In the genomic region with DNA sequence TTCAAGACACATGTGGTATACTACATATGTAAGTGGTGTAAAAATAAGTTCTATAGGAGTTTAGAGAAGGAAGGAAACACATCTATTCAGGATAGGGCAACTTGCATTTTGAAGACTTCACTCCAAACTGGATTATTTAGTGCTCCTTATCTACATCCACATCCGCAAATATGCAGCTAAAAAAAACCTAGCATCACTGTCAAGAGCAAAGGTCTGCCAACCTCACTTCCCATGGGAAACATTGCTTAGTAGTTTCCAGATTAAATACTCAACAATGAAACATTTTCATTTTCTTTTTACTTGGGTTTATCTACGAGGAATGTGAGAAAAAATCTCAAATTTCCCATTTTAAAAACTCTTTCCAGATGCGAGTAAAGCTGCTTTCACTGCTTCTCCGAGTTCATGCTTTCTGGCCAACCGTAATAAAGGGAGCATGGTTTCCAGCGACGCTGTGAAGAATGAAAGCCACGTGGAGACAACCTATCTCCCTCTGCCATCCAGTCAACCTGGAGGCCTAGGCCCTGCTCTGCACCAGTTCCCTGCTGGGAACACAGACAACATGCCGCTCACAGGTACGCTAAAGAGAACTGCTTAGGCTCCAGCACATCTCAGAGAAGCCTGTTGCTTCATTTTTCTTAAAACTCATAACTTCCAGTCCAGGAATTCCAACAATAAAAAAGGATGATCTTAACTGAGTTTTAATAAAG, we compare ENCODE assay signal across 24 cellular contexts. TPM values are rescaled to one million over a fixed set of nuclear protein-coding genes. Genes with fewer than 3 reads are reported as not detected.
"Had no signal": no experiment of that assay in that cellular context is flagged by ENCODE, and none has a peak within 500 bp of the region (broad histone marks: within the 10 kb centered on the region; RNA-seq: fewer than 3 reads in every experiment).

No MANE protein-coding gene starts in this region.

- H3K4me3 Mint-ChIP-seq: activated B cell treated with CpG ODN at 0.5 μM for 24 hours; activated CD4-positive, alpha-beta memory T cell treated with anti-CD3 and anti-CD28 coated beads, Interleukin-2, amount 10 ng/mL, durations not matched to agents 7 days and 5 days; activated naive CD8-positive, alpha-beta T cell treated with anti-CD3 and anti-CD28 coated beads, Interleukin-2, amount 10 ng/mL, durations not matched to agents 7 days and 5 days; activated T-helper 17 cell treated with anti-CD3 and anti-CD28 coated beads, Interleukin-2, amount 50 U/mL, for 72 hours; brain; effector memory CD8-positive, alpha-beta T cell; immature natural killer cell; naive thymus-derived CD8-positive, alpha-beta T cell; stimulated activated naive B cell treated with anti-CD40 and anti-IgM and Interleukin-4, amounts not matched to agents 10 μg/mL and 1 μg/mL and 100 μg/mL, for 72 hours; T-helper 2 cell treated with Interferon-gamma antibody and Interleukin-4, amounts not matched to agents 5 μg/mL and 100 μg/mL, for 36 hours had no signal

- H3K9me3 ChIP-seq: gastrocnemius medialis, spleen, tibial artery had no signal

- H3K27me3 ChIP-seq: gastrocnemius medialis, spleen, tibial artery had no signal

- H3K27ac Mint-ChIP-seq: activated B cell treated with CpG ODN at 0.5 μM for 24 hours; activated CD4-positive, alpha-beta memory T cell treated with anti-CD3 and anti-CD28 coated beads, Interleukin-2, amount 10 ng/mL, durations not matched to agents 7 days and 5 days; activated naive CD8-positive, alpha-beta T cell treated with anti-CD3 and anti-CD28 coated beads, Interleukin-2, amount 10 ng/mL, durations not matched to agents 7 days and 5 days; activated T-helper 17 cell treated with anti-CD3 and anti-CD28 coated beads, Interleukin-2, amount 50 U/mL, for 72 hours; brain; effector memory CD8-positive, alpha-beta T cell; immature natural killer cell; naive thymus-derived CD8-positive, alpha-beta T cell; stimulated activated naive B cell treated with anti-CD40 and anti-IgM and Interleukin-4, amounts not matched to agents 10 μg/mL and 1 μg/mL and 100 μg/mL, for 72 hours; T-helper 2 cell treated with Interferon-gamma antibody and Interleukin-4, amounts not matched to agents 5 μg/mL and 100 μg/mL, for 36 hours had no signal

- H3K27ac ChIP-seq: gastrocnemius medialis, spleen, tibial artery had no signal

- H3K27me3 Mint-ChIP-seq: activated B cell treated with CpG ODN at 0.5 μM for 24 hours; activated CD4-positive, alpha-beta memory T cell treated with anti-CD3 and anti-CD28 coated beads, Interleukin-2, amount 10 ng/mL, durations not matched to agents 7 days and 5 days; activated naive CD8-positive, alpha-beta T cell treated with anti-CD3 and anti-CD28 coated beads, Interleukin-2, amount 10 ng/mL, durations not matched to agents 7 days and 5 days; activated T-helper 17 cell treated with anti-CD3 and anti-CD28 coated beads, Interleukin-2, amount 50 U/mL, for 72 hours; effector memory CD8-positive, alpha-beta T cell; naive thymus-derived CD8-positive, alpha-beta T cell; stimulated activated naive B cell treated with anti-CD40 and anti-IgM and Interleukin-4, amounts not matched to agents 10 μg/mL and 1 μg/mL and 100 μg/mL, for 72 hours had no signal

- DNase-seq: activated B cell treated with CpG ODN at 0.5 μM for 24 hours; activated CD4-positive, alpha-beta memory T cell treated with anti-CD3 and anti-CD28 coated beads, Interleukin-2, amount 10 ng/mL, durations not matched to agents 7 days and 5 days; activated CD4-positive, alpha-beta T cell treated with anti-CD3 and anti-CD28 coated beads for 4 hours; activated naive CD4-positive, alpha-beta T cell; activated naive CD8-positive, alpha-beta T cell treated with anti-CD3 and anti-CD28 coated beads, Interleukin-2, amount 10 ng/mL, durations not matched to agents 7 days and 5 days; activated T-cell treated with anti-CD3 and anti-CD28 coated beads, Interleukin-2, amount 50 U/mL, for 1 hour; anterior cingulate cortex; caudate nucleus; effector memory CD8-positive, alpha-beta T cell; gastrocnemius medialis; head of caudate nucleus; immature natural killer cell; kidney glomerular epithelial cell; mesendoderm; naive thymus-derived CD8-positive, alpha-beta T cell; spleen; stimulated activated naive B cell treated with anti-CD40 and anti-IgM and Interleukin-4, amounts not matched to agents 10 μg/mL and 1 μg/mL and 100 μg/mL, for 72 hours; tibial artery had no signal

- H3K4me3 ChIP-seq: gastrocnemius medialis, spleen, tibial artery had no signal

- H3K9me3 Mint-ChIP-seq: activated B cell treated with CpG ODN at 0.5 μM for 24 hours; activated CD4-positive, alpha-beta memory T cell treated with anti-CD3 and anti-CD28 coated beads, Interleukin-2, amount 10 ng/mL, durations not matched to agents 7 days and 5 days; activated naive CD8-positive, alpha-beta T cell treated with anti-CD3 and anti-CD28 coated beads, Interleukin-2, amount 10 ng/mL, durations not matched to agents 7 days and 5 days; activated T-helper 17 cell treated with anti-CD3 and anti-CD28 coated beads, Interleukin-2, amount 50 U/mL, for 72 hours; brain; effector memory CD8-positive, alpha-beta T cell; naive thymus-derived CD8-positive, alpha-beta T cell; stimulated activated naive B cell treated with anti-CD40 and anti-IgM and Interleukin-4, amounts not matched to agents 10 μg/mL and 1 μg/mL and 100 μg/mL, for 72 hours; T-helper 2 cell treated with Interferon-gamma antibody and Interleukin-4, amounts not matched to agents 5 μg/mL and 100 μg/mL, for 36 hours had no signal

- H3K36me3 ChIP-seq: gastrocnemius medialis, spleen, tibial artery had no signal

- H3K36me3 Mint-ChIP-seq: activated naive CD8-positive, alpha-beta T cell treated with anti-CD3 and anti-CD28 coated beads, Interleukin-2, amount 10 ng/mL, durations not matched to agents 7 days and 5 days; brain; immature natural killer cell; naive thymus-derived CD8-positive, alpha-beta T cell; stimulated activated naive B cell treated with anti-CD40 and anti-IgM and Interleukin-4, amounts not matched to agents 10 μg/mL and 1 μg/mL and 100 μg/mL, for 72 hours had no signal

- H3K4me1 ChIP-seq: gastrocnemius medialis, spleen had no signal

- ATAC-seq: activated T-helper 17 cell treated with anti-CD3 and anti-CD28 coated beads, Interleukin-2, amount 50 U/mL, for 72 hours; effector memory CD8-positive, alpha-beta T cell; gastrocnemius medialis; naive thymus-derived CD8-positive, alpha-beta T cell; stimulated activated naive B cell treated with anti-CD40 and anti-IgM and Interleukin-4, amounts not matched to agents 10 μg/mL and 1 μg/mL and 100 μg/mL, for 72 hours had no signal

- H3K4me1 Mint-ChIP-seq: activated B cell treated with CpG ODN at 0.5 μM for 24 hours; activated CD4-positive, alpha-beta memory T cell treated with anti-CD3 and anti-CD28 coated beads, Interleukin-2, amount 10 ng/mL, durations not matched to agents 7 days and 5 days; activated naive CD8-positive, alpha-beta T cell treated with anti-CD3 and anti-CD28 coated beads, Interleukin-2, amount 10 ng/mL, durations not matched to agents 7 days and 5 days; activated T-helper 17 cell treated with anti-CD3 and anti-CD28 coated beads, Interleukin-2, amount 50 U/mL, for 72 hours; brain; immature natural killer cell; naive thymus-derived CD8-positive, alpha-beta T cell; stimulated activated naive B cell treated with anti-CD40 and anti-IgM and Interleukin-4, amounts not matched to agents 10 μg/mL and 1 μg/mL and 100 μg/mL, for 72 hours had no signal

RNA-seq across cellular contexts. Expression of a gene that starts 48.2 kb away (rescaled TPM):
- total RNA-seq: activated B cell treated with CpG ODN at 0.5 μM for 24 hours; activated CD4-positive, alpha-beta memory T cell treated with anti-CD3 and anti-CD28 coated beads, Interleukin-2, amount 10 ng/mL, durations not matched to agents 7 days and 5 days; activated naive CD8-positive, alpha-beta T cell treated with anti-CD3 and anti-CD28 coated beads, Interleukin-2, amount 10 ng/mL, durations not matched to agents 7 days and 5 days; activated T-helper 17 cell treated with anti-CD3 and anti-CD28 coated beads, Interleukin-2, amount 50 U/mL, for 72 hours; dermis microvascular lymphatic vessel endothelial cell; gastrocnemius medialis; lower leg skin; naive thymus-derived CD8-positive, alpha-beta T cell; renal cortical epithelial cell; spleen had no signal
- polyA plus RNA-seq: immature natural killer cell; naive thymus-derived CD8-positive, alpha-beta T cell; spleen had no signal
